Comparison of ENCODE assay signal across 8 cellular contexts in genomic region chr17:9987779-9988585, GRCh38.
DNase-seq lines count a peak whose midpoint lies in the region; ATAC-seq, FAIRE-seq and TF ChIP-seq lines count a peak whose summit lies in the region.

No MANE protein-coding gene starts in this region.

- H3K4me1 ChIP-seq in A549 (no peaks in the 10 kb centered on the region), OCI-LY3 (ENCODE audit: low read length) (no peaks in the 10 kb centered on the region), mammary epithelial cell (ENCODE audit: insufficient read depth, low read length) (no peaks in the 10 kb centered on the region), HepG2 (ENCODE audit: insufficient read depth, low read length) (no peaks in the 10 kb centered on the region), vagina (peaks cover 27% of the 10 kb centered on the region)

- H3K79me2 ChIP-seq in OCI-LY3 (ENCODE audit: low read length) (no peaks in the 10 kb centered on the region), mammary epithelial cell (ENCODE audit: insufficient read depth, low read length) (no peaks in the 10 kb centered on the region), HepG2 (ENCODE audit: insufficient read depth, low read length) (no peaks in the 10 kb centered on the region)

- TF ChIP-seq CTCF in A549 (IDR thresholded peaks at IDR 0.05), result peak; percentile 82
- TF ChIP-seq CTCF in GM12874 (IDR thresholded peaks at IDR 0.05; ENCODE audit: insufficient read depth, low read depth, low read length), result peak; percentile 86
- peak; percentile 54 for TF ChIP-seq CTCF in OCI-LY3 (IDR thresholded peaks at IDR 0.05; ENCODE audit: low read depth, low read length)
- TF ChIP-seq CTCF in mammary epithelial cell (conservative IDR thresholded peaks at IDR 0.05 in 1 of 2, IDR thresholded peaks at IDR 0.05 in 1 of 2; ENCODE audit: extremely low read depth in 1 of 2, insufficient read depth in 1 of 2, low read depth in 1 of 2, low read length in 2 of 2), result peak; percentile 42 to 55
- TF ChIP-seq CTCF in HepG2 (CRISPR knock-in tag; IDR thresholded peaks at IDR 0.05), result peak; percentile 58
- peak; percentile 38 to 68 (median 40) for TF ChIP-seq CTCF in vagina (IDR thresholded peaks at IDR 0.05)

- TF ChIP-seq EP300 in A549 (IDR thresholded peaks at IDR 0.05) (no peak), HepG2 (IDR thresholded peaks at IDR 0.05; ENCODE audit: low read depth in 2 of 2, low read length in 2 of 2) (no peak), HepG2 (CRISPR knock-in tag; IDR thresholded peaks at IDR 0.05; ENCODE audit: borderline replicate concordance) (no peak)

- WGBS in A549 (ENCODE audit: missing lambda C conversion rate), result 29% methylated on average over 7 of the region's 7 CpGs
- WGBS in mammary epithelial cell (ENCODE audit: low coverage, missing lambda C conversion rate), result 47% methylated on average over 7 of the region's 7 CpGs
- WGBS in HepG2 (ENCODE audit: low lambda C conversion rate), result 40% methylated on average over 7 of the region's 7 CpGs

- H2AFZ ChIP-seq in OCI-LY3 (ENCODE audit: low read depth, low read length) (peak overlapping the region; percentile 91; the same call in 1 of the 2 replicates), mammary epithelial cell (ENCODE audit: low read depth, low read length) (no peak overlapping the region), HepG2 (ENCODE audit: low read length) (no peak overlapping the region)

- no TSS peak for BruUV-seq in mammary epithelial cell (replicated peaks; lab: Mats Ljungman, UMichigan)
- BruUV-seq in HepG2 (replicated peaks; lab: Mats Ljungman, UMichigan), result no TSS peak

- H3K27ac ChIP-seq in A549, result no peak overlapping the region
- H3K27ac ChIP-seq in OCI-LY3 (ENCODE audit: low read length), result no peak overlapping the region
- H3K27ac ChIP-seq in mammary epithelial cell (ENCODE audit: insufficient read depth, low read depth, low read length), result no peak overlapping the region
- H3K27ac ChIP-seq in HepG2 (ENCODE audit: extremely low read length, insufficient read depth, low read length), result no peak overlapping the region
- no peak overlapping the region for H3K27ac ChIP-seq in vagina

- H3K9me3 ChIP-seq in A549 (no peaks in the 10 kb centered on the region), OCI-LY3 (ENCODE audit: insufficient read depth, low read length) (no peaks in the 10 kb centered on the region), mammary epithelial cell (replicated peaks; ENCODE audit: insufficient read depth, low read length) (peaks cover 26% of the 10 kb centered on the region), HepG2 (ENCODE audit: low read length) (no peaks in the 10 kb centered on the region), vagina (no peaks in the 10 kb centered on the region)

- ATAC-seq in A549 (peak in 1 of 2 experiments; percentile 88; a peak in 3 of 6 replicates), HepG2 (peak; percentile 71), HG02970 (IDR thresholded peaks at IDR 0.05; ENCODE audit: low FRiP score, unreplicated experiment) (no peak), GM19467 (IDR thresholded peaks at IDR 0.05; ENCODE audit: unreplicated experiment) (no peak)

- intact Hi-C loops in mammary epithelial cell (cut with micrococcal nuclease) (no loop called here), HepG2 (cut with micrococcal nuclease; ENCODE audit: unreplicated experiment) (no loop called here), vagina (cut with DNase I) (no loop called here)

- FAIRE-seq in A549 (lab: Jason Lieb, UNC), result no peak
- no peak for FAIRE-seq in HepG2 (lab: Jason Lieb, UNC)

- in situ Hi-C loops in mammary epithelial cell (cut with MboI; ENCODE audit: low sequenced_read_pairs in 2 of 2) (no loop called here), HepG2 (cut with HindIII; ENCODE audit: extremely low pct_ligation_motif_present, low pct_unique_long_range_greater_than_20kb) (no loop called here)

- DNase-seq in A549 (ENCODE audit: low read depth in 1 of 2, low spot score in 1 of 2) (peak; percentile 57 to 66), mammary epithelial cell (no peak), HepG2 (ENCODE audit: low spot score) (peak; percentile 18), vagina (ENCODE audit: extremely low spot score in 2 of 2) (no peak)

- CTCF ChIA-PET in A549 (lab: Yijun Ruan, JAX) (interaction anchor here (0.8 to 14.5 kb wide), 16 partner anchors 8 to 629 kb away, joined by 3 to 232 read pairs (median 4); no protein-coding TSS in a partner anchor), mammary epithelial cell (lab: Charles Lee; ENCODE audit: low non-redundant PET) (no interaction called here), HepG2 (lab: Yijun Ruan, JAX; ENCODE audit: low intra/inter-chr PET ratio, low total read pairs) (no interaction called here)

- H3K27me3 ChIP-seq in OCI-LY3 (ENCODE audit: low read depth, low read length) (no peaks in the 10 kb centered on the region), mammary epithelial cell (ENCODE audit: insufficient read depth, low read length) (no peaks in the 10 kb centered on the region), HepG2 (ENCODE audit: control insufficient read depth in 1 of 2, insufficient read depth in 2 of 2, low read length in 2 of 2) (peaks cover 0 to 3% of the 10 kb centered on the region in 2 experiments; a peak in 2 of 5 replicates), vagina (no peaks in the 10 kb centered on the region)

- H3K4me3 ChIP-seq in A549 (no peak overlapping the region), OCI-LY3 (ENCODE audit: low read length) (peak overlapping the region; percentile 58), mammary epithelial cell (replicated peaks in 1 of 3; ENCODE audit: insufficient read depth in 1 of 3, low read depth in 2 of 3, low read length in 3 of 3) (no peak overlapping the region), HepG2 (replicated peaks in 1 of 3; ENCODE audit: insufficient read depth in 1 of 3, low read depth in 2 of 3, low read length in 3 of 3) (no peak overlapping the region), vagina (no peak overlapping the region)

- no peak overlapping the region for H3K9ac ChIP-seq in OCI-LY3 (ENCODE audit: low read length)
- H3K9ac ChIP-seq in mammary epithelial cell (ENCODE audit: insufficient read depth, low read length), result no peak overlapping the region
- no peak overlapping the region for H3K9ac ChIP-seq in HepG2 (ENCODE audit: insufficient read depth, low read depth, low read length)

- dilution Hi-C loops in mammary epithelial cell (cut with HindIII; ENCODE audit: low sequenced_read_pairs), result no loop called here

- H3K4me2 ChIP-seq in A549 (no peak overlapping the region), OCI-LY3 (ENCODE audit: low read length) (peak overlapping the region; percentile 66), mammary epithelial cell (ENCODE audit: insufficient read depth, low read depth, low read length) (no peak overlapping the region), HepG2 (ENCODE audit: low read depth, low read length) (no peak overlapping the region)

- TF ChIP-seq POLR2A in A549 (IDR thresholded peaks at IDR 0.05; ENCODE audit: low read length) (no peak), HepG2 (IDR thresholded peaks at IDR 0.05; ENCODE audit: insufficient read depth in 1 of 2, low read depth in 2 of 2, low read length in 2 of 2) (no peak), vagina (IDR thresholded peaks at IDR 0.05) (no peak)

- POLR2A ChIA-PET in A549 (lab: Yijun Ruan, JAX) (no interaction called here), HepG2 (lab: Yijun Ruan, JAX) (no interaction called here)

- H3K36me3 ChIP-seq in OCI-LY3 (replicated peaks; ENCODE audit: low read depth, low read length), result no peaks in the 10 kb centered on the region
- H3K36me3 ChIP-seq in mammary epithelial cell (ENCODE audit: insufficient read depth, low read length), result no peaks in the 10 kb centered on the region
- no peaks in the 10 kb centered on the region for H3K36me3 ChIP-seq in HepG2 (replicated peaks in 1 of 2; ENCODE audit: control insufficient read depth in 1 of 2, insufficient read depth in 2 of 2, low read length in 2 of 2)
- H3K36me3 ChIP-seq in vagina, result no peaks in the 10 kb centered on the region

- no peaks in the 10 kb centered on the region for H4K20me1 ChIP-seq in OCI-LY3 (ENCODE audit: insufficient read depth, low read length)
- H4K20me1 ChIP-seq in mammary epithelial cell (ENCODE audit: insufficient read depth, low read length), result no peaks in the 10 kb centered on the region
- no peaks in the 10 kb centered on the region for H4K20me1 ChIP-seq in HepG2 (ENCODE audit: insufficient read depth, low read length)

- peak; percentile 45 for TF ChIP-seq RAD21 in A549 (conservative IDR thresholded peaks at IDR 0.05 in 1 of 2, IDR thresholded peaks at IDR 0.05 in 1 of 2)
- TF ChIP-seq RAD21 in HepG2 (CRISPR knock-in tag; IDR thresholded peaks at IDR 0.05), result no peak

TF ChIP-seq in A549, 52 proteins besides CTCF, POLR2A, EP300 and RAD21 (continues in another document):
- TF ChIP-seq HMGXB4 (CRISPR knock-in tag; IDR thresholded peaks at IDR 0.05; ENCODE audit: borderline replicate concordance) (no peak), SMC3 (IDR thresholded peaks at IDR 0.05) (peak; percentile 42)

TF ChIP-seq in HepG2, 621 proteins besides CTCF, POLR2A, EP300 and RAD21:
- TF ChIP-seq HDAC2 (CRISPR knock-in tag; IDR thresholded peaks at IDR 0.05), result no peak
- no peak for TF ChIP-seq DMTF1 (CRISPR knock-in tag; IDR thresholded peaks at IDR 0.05)
- no peak for TF ChIP-seq ZNF878 (CRISPR knock-in tag; IDR thresholded peaks at IDR 0.05)
- TF ChIP-seq XRCC5 (optimal IDR thresholded peaks at IDR 0.05; ENCODE audit: low read length), result peak; percentile 22
- TF ChIP-seq ATF3 (CRISPR knock-in tag; IDR thresholded peaks at IDR 0.05), result no peak
- no peak for TF ChIP-seq SMC3 (IDR thresholded peaks at IDR 0.05; ENCODE audit: low read length)
- TF ChIP-seq ZNF329 (CRISPR knock-in tag; IDR thresholded peaks at IDR 0.05; ENCODE audit: low read depth), result no peak
- TF ChIP-seq GLI4 (CRISPR knock-in tag; IDR thresholded peaks at IDR 0.05; ENCODE audit: borderline replicate concordance), result no peak

Comparison
In these comparisons a context has a peak if more than half of its experiments do, and no peak if none do; other contexts are left out.
1. DNase-seq: peak in A549 (2 of 2) and HepG2 (single experiment); none in mammary epithelial cell (single experiment) and vagina (0 of 2).
2. Of the 38 proteins assayed by ChIP-seq in both HepG2 and A549: peak only in HepG2: none; only in A549: RAD21 and SMC3; in both: CTCF; in neither: 35.
3. Peak in every context shown above with its lines, with median percentiles within 50 percentile points of each other: CTCF ChIP-seq.